In the genomic region with DNA sequence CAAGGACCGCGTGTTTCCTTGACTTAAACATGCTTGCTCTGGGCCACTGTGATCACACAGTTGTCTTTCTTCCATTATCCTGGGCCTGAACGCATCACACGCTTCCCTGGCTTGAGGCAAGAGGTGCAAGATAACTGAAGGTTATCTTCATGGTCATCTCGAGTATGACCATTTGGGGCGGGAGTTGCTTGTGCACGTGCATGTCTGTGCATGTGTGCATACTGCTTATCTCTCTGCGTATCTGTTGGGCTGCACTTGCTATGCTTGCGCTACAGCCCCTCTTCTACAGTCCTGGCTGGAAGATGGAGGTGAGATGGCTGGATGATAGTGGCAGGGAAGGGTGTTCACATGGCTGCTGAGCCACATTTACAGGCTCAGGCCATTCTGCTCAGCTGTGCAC, we compare ENCODE assay signal across 25 cellular contexts. TPM values are rescaled to one million over a fixed set of nuclear protein-coding genes. Genes with fewer than 3 reads are reported as not detected.
DNase-seq lines count a peak whose midpoint lies in the region; ATAC-seq, FAIRE-seq and TF ChIP-seq lines count a peak whose summit lies in the region.
"Had no signal": no experiment of that assay in that cellular context is flagged by ENCODE, and none has a peak within 500 bp of the region (broad histone marks: within the 10 kb centered on the region; RNA-seq: fewer than 3 reads in every experiment).

No MANE protein-coding gene starts in this region.

- H3K27me3 Mint-ChIP-seq in Caco-2 (ENCODE audit: insufficient read depth, unreplicated experiment) (no peaks in the 10 kb centered on the region), GM23338 (ENCODE audit: insufficient read depth, low read depth, poor library complexity) (no peaks in the 10 kb centered on the region)
- no peaks in the 10 kb centered on the region for H3K27me3 Mint-ChIP-seq in activated T-cell treated with anti-CD3 and anti-CD28 coated beads, Interleukin-2, amount 50 U/mL, for 72 hours (ENCODE audit: low read depth)

- H3K9me3 Mint-ChIP-seq in Caco-2 (ENCODE audit: unreplicated experiment) (no peaks in the 10 kb centered on the region), GM23338 (no peaks in the 10 kb centered on the region)
- no peaks in the 10 kb centered on the region for H3K9me3 Mint-ChIP-seq in activated T-cell treated with anti-CD3 and anti-CD28 coated beads, Interleukin-2, amount 50 U/mL, for 72 hours
- H3K9me3 Mint-ChIP-seq: CD14-positive monocyte; CD8-positive, alpha-beta memory T cell had no signal

- no peak overlapping the region for H3K4me2 ChIP-seq in SK-N-SH
- no peak overlapping the region for H3K4me2 ChIP-seq in K562 (ENCODE audit: insufficient read depth, low read length)
- H3K4me2 ChIP-seq in parathyroid adenoma (ENCODE audit: low read length), result no peak overlapping the region
- H3K4me2 ChIP-seq in GM23338, result no peak overlapping the region
- H3K4me2 ChIP-seq: A549, BLaER1 had no signal

- H3K9me2 ChIP-seq in SK-N-SH (no peaks in the 10 kb centered on the region), GM23338 (ENCODE audit: insufficient read depth) (no peaks in the 10 kb centered on the region)

- no peaks in the 10 kb centered on the region for H3K36me3 ChIP-seq in Caco-2 (ENCODE audit: control insufficient read depth, insufficient read depth, low read length)
- no peaks in the 10 kb centered on the region for H3K36me3 ChIP-seq in SK-N-SH (replicated peaks in 1 of 2; ENCODE audit: control insufficient read depth in 1 of 2, insufficient read depth in 2 of 2, low read length in 1 of 2)
- no peaks in the 10 kb centered on the region for H3K36me3 ChIP-seq in K562 (ENCODE audit: control insufficient read depth, insufficient read depth, low read length)
- no peaks in the 10 kb centered on the region for H3K36me3 ChIP-seq in parathyroid adenoma (ENCODE audit: control insufficient read depth, insufficient read depth, low read length)
- no peaks in the 10 kb centered on the region for H3K36me3 ChIP-seq in GM23338 (ENCODE audit: insufficient read depth)
- H3K36me3 ChIP-seq in left lung, result no peaks in the 10 kb centered on the region
- no peaks in the 10 kb centered on the region for H3K36me3 ChIP-seq in thyroid gland
- H3K36me3 ChIP-seq: BE2C, BLaER1 had no signal

- no TSS peak for BruUV-seq in Caco-2 (replicated peaks; lab: Mats Ljungman, UMichigan)
- no TSS peak for BruUV-seq in K562 (replicated peaks; lab: Mats Ljungman, UMichigan)

- TF ChIP-seq CTCF in Caco-2 (IDR thresholded peaks at IDR 0.05; ENCODE audit: insufficient read depth in 1 of 2, low read depth in 1 of 2, low read length in 1 of 2, severe bottlenecking in 1 of 2, unreplicated experiment in 1 of 2), result no peak
- no peak for TF ChIP-seq CTCF in SK-N-SH (IDR thresholded peaks at IDR 0.05)
- TF ChIP-seq CTCF in K562 (IDR thresholded peaks at IDR 0.05 in 2 of 3, conservative IDR thresholded peaks at IDR 0.05 in 1 of 3; ENCODE audit: insufficient read depth in 2 of 3, low read depth in 1 of 3, low read length in 3 of 3), result no peak
- no peak for TF ChIP-seq CTCF in parathyroid adenoma (IDR thresholded peaks at IDR 0.05)
- TF ChIP-seq CTCF in GM23338 (conservative IDR thresholded peaks at IDR 0.05; ENCODE audit: low read depth in 2 of 2), result no peak
- no peak for TF ChIP-seq CTCF in left lung (IDR thresholded peaks at IDR 0.05)
- no peak for TF ChIP-seq CTCF in thyroid gland (IDR thresholded peaks at IDR 0.05)

- TF ChIP-seq RAD21 in SK-N-SH (IDR thresholded peaks at IDR 0.05; ENCODE audit: low read length), result peak; percentile 36; the same call in 1 of the 2 replicates
- TF ChIP-seq RAD21 in K562 (CRISPR knock-in tag; conservative IDR thresholded peaks at IDR 0.05 in 1 of 2, IDR thresholded peaks at IDR 0.05 in 1 of 2), result no peak

- no peaks in the 10 kb centered on the region for H3F3A ChIP-seq in SK-N-SH (replicated peaks; ENCODE audit: insufficient read depth)
- no peaks in the 10 kb centered on the region for H3F3A ChIP-seq in GM23338 (replicated peaks; ENCODE audit: low read depth)

- H3K27me3 ChIP-seq in Caco-2 (replicated peaks; ENCODE audit: control insufficient read depth, insufficient read depth, low read length), result no peaks in the 10 kb centered on the region
- no peaks in the 10 kb centered on the region for H3K27me3 ChIP-seq in SK-N-SH (ENCODE audit: insufficient read depth)
- H3K27me3 ChIP-seq in K562 (ENCODE audit: control insufficient read depth in 2 of 2, insufficient read depth in 2 of 2, low read length in 2 of 2), result peaks cover 14 to 19% of the 10 kb centered on the region in 2 experiments
- no peaks in the 10 kb centered on the region for H3K27me3 ChIP-seq in parathyroid adenoma (ENCODE audit: control insufficient read depth, insufficient read depth, low read length)
- H3K27me3 ChIP-seq in GM23338 (ENCODE audit: insufficient read depth), result no peaks in the 10 kb centered on the region
- no peaks in the 10 kb centered on the region for H3K27me3 ChIP-seq in left lung
- no peaks in the 10 kb centered on the region for H3K27me3 ChIP-seq in thyroid gland
- H3K27me3 ChIP-seq: BE2C, BLaER1 had no signal

- CTCF ChIA-PET in Caco-2 (lab: Charles Lee) (no interaction called here), SK-N-SH (lab: Yijun Ruan, JAX) (interaction anchor here (0.9 to 3.7 kb wide), 6 partner anchors 10 to 39 kb away, joined by 3 to 13 read pairs (median 4); no protein-coding TSS in a partner anchor), K562 (lab: Yijun Ruan, JAX; ENCODE audit: low intra/inter-chr PET ratio) (no interaction called here)

- no peaks in the 10 kb centered on the region for H3K36me3 Mint-ChIP-seq in Caco-2 (ENCODE audit: insufficient read depth, unreplicated experiment)
- no peaks in the 10 kb centered on the region for H3K36me3 Mint-ChIP-seq in GM23338 (ENCODE audit: low read depth)
- H3K36me3 Mint-ChIP-seq in activated T-cell treated with anti-CD3 and anti-CD28 coated beads, Interleukin-2, amount 50 U/mL, for 72 hours (ENCODE audit: insufficient read depth in 2 of 2), result no peaks in the 10 kb centered on the region
- H3K36me3 Mint-ChIP-seq: CD14-positive monocyte; CD4-positive, alpha-beta memory T cell; CD4-positive, CD25-positive, alpha-beta regulatory T cell; CD8-positive, alpha-beta memory T cell had no signal

- H3K9me1 ChIP-seq in K562 (ENCODE audit: control insufficient read depth, insufficient read depth, low read length), result no peaks in the 10 kb centered on the region

- H3K27ac ChIP-seq in SK-N-SH (ENCODE audit: low read depth in 2 of 2, low read length in 1 of 2) (no peak overlapping the region), K562 (ENCODE audit: extremely low read depth, low read depth, low read length) (no peak overlapping the region), parathyroid adenoma (no peak overlapping the region), GM23338 (ENCODE audit: low read depth) (no peak overlapping the region), left lung (no peak overlapping the region), thyroid gland (no peak overlapping the region)
- H3K27ac ChIP-seq: 22Rv1, A549, BLaER1 had no signal

- H3K4me3 Mint-ChIP-seq in Caco-2 (ENCODE audit: unreplicated experiment), result no peak overlapping the region
- H3K4me3 Mint-ChIP-seq in GM23338, result no peak overlapping the region
- no peak overlapping the region for H3K4me3 Mint-ChIP-seq in activated T-cell treated with anti-CD3 and anti-CD28 coated beads, Interleukin-2, amount 50 U/mL, for 72 hours
- H3K4me3 Mint-ChIP-seq: CD14-positive monocyte; CD4-positive, alpha-beta memory T cell; CD4-positive, CD25-positive, alpha-beta regulatory T cell; CD8-positive, alpha-beta memory T cell had no signal

- H3K79me2 ChIP-seq in SK-N-SH (ENCODE audit: insufficient read depth) (no peaks in the 10 kb centered on the region), K562 (ENCODE audit: control insufficient read depth, insufficient read depth, low read length) (no peaks in the 10 kb centered on the region), parathyroid adenoma (no peaks in the 10 kb centered on the region), GM23338 (replicated peaks; ENCODE audit: insufficient read depth) (no peaks in the 10 kb centered on the region)

- ATAC-seq in K562 (no peak), GM23338 (no peak), left lung (no peak)
- no peak for ATAC-seq in activated T-cell treated with anti-CD3 and anti-CD28 coated beads, Interleukin-2, amount 50 U/mL, for 72 hours (replicated peaks in 1 of 2)
- ATAC-seq: A549 had no signal

- POLR2A ChIA-PET in Caco-2 (lab: Charles Lee), result no interaction called here
- POLR2A ChIA-PET in SK-N-SH (lab: Yijun Ruan, JAX), result no interaction called here
- POLR2A ChIA-PET in K562 (lab: Yijun Ruan, JAX), result interaction anchor here (1.2 kb wide), 2 partner anchors 11 to 21 kb away, joined by 3 to 4 read pairs; no protein-coding TSS in a partner anchor

- H3K9ac ChIP-seq in SK-N-SH (no peak overlapping the region), K562 (ENCODE audit: insufficient read depth in 1 of 2, low read depth in 2 of 2, low read length in 2 of 2) (no peak overlapping the region), parathyroid adenoma (no peak overlapping the region)
- H3K9ac ChIP-seq: BLaER1 had no signal

- no peak overlapping the region for H3K27ac Mint-ChIP-seq in Caco-2 (ENCODE audit: unreplicated experiment)
- no peak overlapping the region for H3K27ac Mint-ChIP-seq in GM23338
- no peak overlapping the region for H3K27ac Mint-ChIP-seq in activated T-cell treated with anti-CD3 and anti-CD28 coated beads, Interleukin-2, amount 50 U/mL, for 72 hours
- H3K27ac Mint-ChIP-seq: CD14-positive monocyte; CD4-positive, alpha-beta memory T cell; CD4-positive, CD25-positive, alpha-beta regulatory T cell; CD8-positive, alpha-beta memory T cell had no signal

- 65% methylated on average over 9 of the region's 9 CpGs for WGBS in SK-N-SH (ENCODE audit: low lambda C conversion rate)
- WGBS in K562 (ENCODE audit: insufficient coverage, low coverage, missing lambda C conversion rate), result under 1% methylated on average over 9 of the region's 9 CpGs
- 83 to 91% methylated on average over 9 of the region's 9 CpGs for WGBS in thyroid gland, 2 donors

- in situ Hi-C loops in K562 (cut with MboI), result no loop called here

- H3K9me3 ChIP-seq in Caco-2 (no peaks in the 10 kb centered on the region), SK-N-SH (no peaks in the 10 kb centered on the region), K562 (replicated peaks; ENCODE audit: control insufficient read depth, insufficient read depth, low read depth, low read length) (no peaks in the 10 kb centered on the region), parathyroid adenoma (ENCODE audit: control insufficient read depth, low read length) (no peaks in the 10 kb centered on the region), left lung (no peaks in the 10 kb centered on the region), thyroid gland (no peaks in the 10 kb centered on the region)
- H3K9me3 ChIP-seq: A549, BE2C, BLaER1 had no signal

- TF ChIP-seq EP300 in SK-N-SH (IDR thresholded peaks at IDR 0.05; ENCODE audit: borderline replicate concordance in 1 of 2, low read depth in 1 of 2, low read length in 1 of 2) (peak in 1 of 2 experiments; percentile 83; a peak in 2 of 4 replicates), K562 (IDR thresholded peaks at IDR 0.05; ENCODE audit: low read length) (no peak)

- peaks cover 26% of the 10 kb centered on the region for H3K4me1 Mint-ChIP-seq in Caco-2 (ENCODE audit: low read depth, unreplicated experiment)
- peaks cover 3% of the 10 kb centered on the region; the same call in 1 of the 3 replicates for H3K4me1 Mint-ChIP-seq in GM23338
- H3K4me1 Mint-ChIP-seq in activated T-cell treated with anti-CD3 and anti-CD28 coated beads, Interleukin-2, amount 50 U/mL, for 72 hours (ENCODE audit: low read depth), result no peaks in the 10 kb centered on the region
- H3K4me1 Mint-ChIP-seq: CD4-positive, CD25-positive, alpha-beta regulatory T cell; CD8-positive, alpha-beta memory T cell had no signal

- no peak for FAIRE-seq in K562 (lab: Jason Lieb, UNC)
- FAIRE-seq: A549, D721Med, G401.6, GM12891, GM19239 had no signal

- TF ChIP-seq POLR2A in K562 (conservative IDR thresholded peaks at IDR 0.05) (no peak), thyroid gland (IDR thresholded peaks at IDR 0.05) (no peak)

- no peak overlapping the region for H3K4me3 ChIP-seq in Caco-2 (ENCODE audit: low read depth, low read length)
- H3K4me3 ChIP-seq in SK-N-SH (ENCODE audit: low read depth in 2 of 2, low read length in 1 of 2), result no peak overlapping the region
- no peak overlapping the region for H3K4me3 ChIP-seq in K562
- H3K4me3 ChIP-seq in parathyroid adenoma (ENCODE audit: low read depth, low read length), result no peak overlapping the region
- H3K4me3 ChIP-seq in GM23338, result no peak overlapping the region
- H3K4me3 ChIP-seq in left lung, result no peak overlapping the region
- H3K4me3 ChIP-seq in thyroid gland (replicated peaks in 1 of 3), result no peak overlapping the region
- H3K4me3 ChIP-seq: A549, BLaER1 had no signal

- H2AFZ ChIP-seq in SK-N-SH (ENCODE audit: low read depth), result no peak overlapping the region
- no peak overlapping the region for H2AFZ ChIP-seq in K562 (ENCODE audit: low read depth, low read length)
- H2AFZ ChIP-seq in parathyroid adenoma, result peak overlapping the region; percentile 15
- no peak overlapping the region for H2AFZ ChIP-seq in GM23338

- peak; percentile 36 to 71 for DNase-seq in Caco-2
- DNase-seq in SK-N-SH, result peak; percentile 69
- DNase-seq in K562 (ENCODE audit: extremely low read depth in 1 of 4, low spot score in 3 of 4), result no peak
- no peak for DNase-seq in GM23338 (ENCODE audit: low spot score)
- no peak for DNase-seq in activated T-cell treated with anti-CD3 and anti-CD28 coated beads, Interleukin-2, amount 50 U/mL, for 72 hours
- DNase-seq in left lung, result no peak
- DNase-seq in thyroid gland, result no peak
- DNase-seq: BE2C; C1 segment of cervical spinal cord; Calu3; CD4-positive, alpha-beta memory T cell; CD4-positive, CD25-positive, alpha-beta regulatory T cell; CD8-positive, alpha-beta memory T cell; COR-L47; DMS79 treated with DMSO at 0.1 percent for 48 hours; GF-D8 had no signal

- intact Hi-C loops in Caco-2 (cut with micrococcal nuclease; ENCODE audit: unreplicated experiment), result no loop called here
- intact Hi-C loops in K562 (cut with micrococcal nuclease), result no loop called here
- intact Hi-C loops in left lung (cut with DNase I), result no loop called here
- intact Hi-C loops in thyroid gland (cut with DNase I), result no loop called here

- H4K20me1 ChIP-seq in SK-N-SH (ENCODE audit: insufficient read depth), result no peaks in the 10 kb centered on the region
- peaks cover 3% of the 10 kb centered on the region; the same call in 1 of the 2 replicates for H4K20me1 ChIP-seq in K562 (replicated peaks; ENCODE audit: control insufficient read depth, insufficient read depth, low read length)
- H4K20me1 ChIP-seq in GM23338 (replicated peaks; ENCODE audit: insufficient read depth), result no peaks in the 10 kb centered on the region
- H4K20me1 ChIP-seq: BLaER1 had no signal

- peaks cover 25% of the 10 kb centered on the region for H3K4me1 ChIP-seq in Caco-2
- peaks cover 0 to 6% of the 10 kb centered on the region in 2 experiments; a peak in 1 of 4 replicates for H3K4me1 ChIP-seq in SK-N-SH (ENCODE audit: control insufficient read depth in 1 of 2, insufficient read depth in 2 of 2, low read depth in 1 of 2, low read length in 1 of 2)
- no peaks in the 10 kb centered on the region for H3K4me1 ChIP-seq in K562 (replicated peaks in 1 of 2; ENCODE audit: control insufficient read depth in 2 of 2, insufficient read depth in 2 of 2, low read length in 2 of 2)
- H3K4me1 ChIP-seq in parathyroid adenoma, result peaks cover 8% of the 10 kb centered on the region
- H3K4me1 ChIP-seq in GM23338 (ENCODE audit: insufficient read depth), result no peaks in the 10 kb centered on the region
- no peaks in the 10 kb centered on the region for H3K4me1 ChIP-seq in left lung
- H3K4me1 ChIP-seq in thyroid gland, result no peaks in the 10 kb centered on the region
- H3K4me1 ChIP-seq: BLaER1 had no signal

RNA-seq across cellular contexts. Expression of a gene that starts 27.2 kb away (rescaled TPM):
- total RNA-seq in Caco-2 (2022) (14.5 and 19.1 TPM in 2 replicates), K562 (2014; rRNA removed) (not detected in 2 replicates), K562 (2014; rRNA removed; fragmentation: Illumina TruSeq; extraction: Trizol) (not detected in 2 replicates), K562 (2015; rRNA removed; fragmentation: Illumina TruSeq; extraction: Trizol) (not detected in 2 replicates), K562 (2021) (0.09 TPM in 1 of 2 replicates, not detected in the other), left lung (1 to 10 TPM; 2.4 to 9.2 TPM), thyroid gland (10 to 100 TPM; 17.3 to 21.5 (median 20.0) TPM)
- polyA plus RNA-seq in SK-N-SH (2012; rRNA removed) (1.5 and 1.9 TPM in 2 replicates), K562 (2011; rRNA removed) (not detected in 2 replicates), K562 (2014; fragmentation: Illumina TruSeq; extraction: Trizol) (not detected in 2 replicates), K562 (2014; fragmentation: Nextera tagmentation; extraction: Ambion mirVana) (not detected), K562 (2014; rRNA removed) (not detected in 2 replicates), GM23338 (2016; fragmentation: Nextera tagmentation; extraction: Ambion mirVana) (2.9 and 3.3 TPM in 2 replicates)
- 0.98 and 1.4 TPM in 2 replicates for polyA plus RNA-seq in SK-N-SH (2012; cell fraction: cytosol; rRNA removed)
- polyA plus RNA-seq in SK-N-SH (2012; cell fraction: nucleus; rRNA removed), result 3.6 and 3.7 TPM in 2 replicates
- 0.09 TPM in 1 of 2 replicates, not detected in the other for total RNA-seq in K562 (2011; cell fraction: chromatin; rRNA removed; ENCODE audit: low replicate concordance)
- total RNA-seq in K562 (2011; cell fraction: nucleolus; rRNA removed), result not detected in 2 replicates
- 0.07 TPM in 1 of 2 replicates, not detected in the other for total RNA-seq in K562 (2011; cell fraction: nucleoplasm; rRNA removed)
- under 0.01 TPM in 1 of 2 replicates, not detected in the other for polyA plus RNA-seq in K562 (2011; cell fraction: cytosol; rRNA removed)
- 0.01 TPM in 1 of 2 replicates, not detected in the other for polyA plus RNA-seq in K562 (2011; cell fraction: nucleus; rRNA removed)
- polyA plus RNA-seq in K562 (2012), result 0.01 TPM in 1 of 2 replicates, not detected in the other
- 0.04 and 0.06 TPM in 2 replicates for polyA minus RNA-seq in K562 (2011; rRNA and poly(A)+ RNA removed)
- not detected in 2 replicates for polyA minus RNA-seq in K562 (2011; cell fraction: cytosol; rRNA and poly(A)+ RNA removed)
- not detected in 2 replicates for polyA minus RNA-seq in K562 (2011; cell fraction: nucleus; rRNA and poly(A)+ RNA removed)
- 10.7 and 11.8 TPM in 2 replicates for total RNA-seq in GM23338 (2014; rRNA removed; shearing (Covaris generic))
- under 1 TPM; 0.60 to 0.93 TPM for total RNA-seq in activated T-cell treated with anti-CD3 and anti-CD28 coated beads, Interleukin-2, amount 50 U/mL, for 72 hours
- polyA plus RNA-seq: CD14-positive monocyte had no signal

RNA-seq across cellular contexts. Expression of a gene that starts 42.9 kb away (rescaled TPM):
- total RNA-seq in Caco-2 (2022) (5.1 and 6.1 TPM in 2 replicates), K562 (2014; rRNA removed) (1.6 and 3.0 TPM in 2 replicates), K562 (2014; rRNA removed; fragmentation: Illumina TruSeq; extraction: Trizol) (3.2 TPM in 2 replicates), K562 (2015; rRNA removed; fragmentation: Illumina TruSeq; extraction: Trizol) (2.8 and 4.0 TPM in 2 replicates), K562 (2021) (2.4 and 2.8 TPM in 2 replicates), left lung (1 to 10 TPM; 4.9 to 5.0 TPM), thyroid gland (10 to 100 TPM in 3 of 4 donors, 1 to 10 TPM in 1; 7.7 to 16.1 (median 15.7) TPM)
- polyA plus RNA-seq in SK-N-SH (2012; rRNA removed) (2.4 and 3.6 TPM in 2 replicates), K562 (2011; rRNA removed) (3.8 and 4.3 TPM in 2 replicates), K562 (2014; fragmentation: Illumina TruSeq; extraction: Trizol) (2.3 and 3.0 TPM in 2 replicates), K562 (2014; fragmentation: Nextera tagmentation; extraction: Ambion mirVana) (1 to 10 TPM in 1 of 2 experiments, under 1 TPM in 1; 0.53 to 1.1 TPM), K562 (2014; rRNA removed) (3.2 and 5.9 TPM in 2 replicates), GM23338 (2016; fragmentation: Nextera tagmentation; extraction: Ambion mirVana) (1.9 and 2.6 TPM in 2 replicates)
- polyA plus RNA-seq in SK-N-SH (2012; cell fraction: cytosol; rRNA removed), result 2.5 and 2.6 TPM in 2 replicates
- 4.0 and 8.8 TPM in 2 replicates for polyA plus RNA-seq in SK-N-SH (2012; cell fraction: nucleus; rRNA removed)
- 4.1 and 14.7 TPM in 2 replicates for total RNA-seq in K562 (2011; cell fraction: chromatin; rRNA removed; ENCODE audit: low replicate concordance)
- total RNA-seq in K562 (2011; cell fraction: nucleolus; rRNA removed), result 4.2 and 4.5 TPM in 2 replicates
- total RNA-seq in K562 (2011; cell fraction: nucleoplasm; rRNA removed), result 8.4 and 12.7 TPM in 2 replicates
- 0.60 and 2.4 TPM in 2 replicates for polyA plus RNA-seq in K562 (2011; cell fraction: cytosol; rRNA removed)
- 6.5 and 7.5 TPM in 2 replicates for polyA plus RNA-seq in K562 (2011; cell fraction: nucleus; rRNA removed)
- 1.3 and 1.8 TPM in 2 replicates for polyA plus RNA-seq in K562 (2012)
- 4.4 and 10.4 TPM in 2 replicates for polyA minus RNA-seq in K562 (2011; rRNA and poly(A)+ RNA removed)
- 0.46 and 2.7 TPM in 2 replicates for polyA minus RNA-seq in K562 (2011; cell fraction: cytosol; rRNA and poly(A)+ RNA removed)
- 6.6 and 8.4 TPM in 2 replicates for polyA minus RNA-seq in K562 (2011; cell fraction: nucleus; rRNA and poly(A)+ RNA removed)
- total RNA-seq in GM23338 (2014; rRNA removed; shearing (Covaris generic)), result 2.4 and 5.3 TPM in 2 replicates
- 1 to 10 TPM; 7.4 to 9.8 TPM for total RNA-seq in activated T-cell treated with anti-CD3 and anti-CD28 coated beads, Interleukin-2, amount 50 U/mL, for 72 hours

Comparison
In these comparisons a context has a peak if more than half of its experiments do, and no peak if none do; other contexts are left out.
1. DNase-seq: peak in Caco-2 (2 of 2) and SK-N-SH (single experiment); none in K562 (0 of 4), GM23338 (single experiment), activated T-cell treated with anti-CD3 and anti-CD28 coated beads, Interleukin-2, amount 50 U/mL, for 72 hours (0 of 2), left lung (0 of 2) and thyroid gland (0 of 2).